Comparison of ENCODE assay signal across 12 cellular contexts in the genomic region with DNA sequence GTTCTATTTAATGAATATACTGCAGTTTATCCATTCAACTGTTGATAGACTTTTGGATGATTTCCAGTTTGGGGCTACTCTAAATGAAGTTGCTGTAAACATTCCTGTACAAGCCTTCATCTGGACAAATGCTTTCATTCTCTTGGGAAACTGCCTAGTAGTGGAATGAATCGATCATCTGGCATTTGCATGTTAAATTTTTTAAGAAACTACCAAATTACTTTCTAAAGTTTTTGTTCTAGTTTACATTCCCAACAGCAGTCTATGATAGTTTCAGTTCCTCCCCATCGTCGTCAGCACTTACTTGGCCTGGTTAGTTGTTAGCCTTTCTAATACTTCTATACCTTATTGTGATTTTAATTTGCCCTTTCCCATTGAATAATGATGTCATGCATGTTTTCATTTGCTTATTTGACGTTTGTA.
DNase-seq lines count a peak whose midpoint lies in the region; ATAC-seq and TF ChIP-seq lines count a peak whose summit lies in the region.
"Had no signal": no experiment of that assay in that cellular context is flagged by ENCODE, and none has a peak within 500 bp of the region (broad histone marks: within the 10 kb centered on the region; RNA-seq: fewer than 3 reads in every experiment).

No MANE protein-coding gene starts in this region.

- no peak for TF ChIP-seq CTCF in activated CD8-positive, alpha-beta T cell treated with anti-CD3 and anti-CD28 coated beads for 36 hours (IDR thresholded peaks at IDR 0.05)

- H3K4me1 Mint-ChIP-seq in activated CD8-positive, alpha-beta T cell treated with anti-CD3 and anti-CD28 coated beads for 36 hours (ENCODE audit: low read depth), result no peaks in the 10 kb centered on the region
- H3K4me1 Mint-ChIP-seq: immature natural killer cell had no signal

- H3K36me3 Mint-ChIP-seq in activated CD8-positive, alpha-beta T cell treated with anti-CD3 and anti-CD28 coated beads for 36 hours (ENCODE audit: low read depth), result peaks cover 8% of the 10 kb centered on the region

- intact Hi-C loops in activated CD8-positive, alpha-beta T cell treated with anti-CD3 and anti-CD28 coated beads for 36 hours (cut with micrococcal nuclease), result no loop called here

- DNase-seq in M059J (ENCODE audit: low read depth) (peak; percentile 14), iris pigment epithelial cell (ENCODE audit: low read depth) (peak; percentile 86), NCI-H774 (lab: John Stamatoyannopoulos, UW) (no peak), ureter (ENCODE audit: low spot score) (no peak), NK-92 (lab: John Stamatoyannopoulos, UW; ENCODE audit: unreplicated experiment) (no peak)
- DNase-seq in activated CD8-positive, alpha-beta T cell treated with anti-CD3 and anti-CD28 coated beads for 36 hours, result no peak
- DNase-seq: Caco-2, immature natural killer cell, Kasumi-1, NCI-H524 treated with DMSO at 0.1 percent for 48 hours had no signal

- no peaks in the 10 kb centered on the region for H3K27me3 Mint-ChIP-seq in activated CD8-positive, alpha-beta T cell treated with anti-CD3 and anti-CD28 coated beads for 36 hours

- CTCF ChIA-PET in activated CD8-positive, alpha-beta T cell treated with anti-CD3 and anti-CD28 coated beads for 36 hours (lab: Charles Lee), result no interaction called here

- POLR2A ChIA-PET in activated CD8-positive, alpha-beta T cell treated with anti-CD3 and anti-CD28 coated beads for 36 hours (lab: Charles Lee), result no interaction called here

- no peak overlapping the region for H3K27ac Mint-ChIP-seq in activated CD8-positive, alpha-beta T cell treated with anti-CD3 and anti-CD28 coated beads for 36 hours
- H3K27ac Mint-ChIP-seq: immature natural killer cell had no signal

- H3K4me3 Mint-ChIP-seq in activated CD8-positive, alpha-beta T cell treated with anti-CD3 and anti-CD28 coated beads for 36 hours, result no peak overlapping the region
- H3K4me3 Mint-ChIP-seq: immature natural killer cell had no signal

- ATAC-seq in GM18505 (IDR thresholded peaks at IDR 0.05; ENCODE audit: unreplicated experiment) (peak; percentile 81), GM21619 (IDR thresholded peaks at IDR 0.05; ENCODE audit: unreplicated experiment) (peak; percentile 81)
- no peak for ATAC-seq in activated CD8-positive, alpha-beta T cell treated with anti-CD3 and anti-CD28 coated beads for 36 hours

- TF ChIP-seq POLR2A in GM18505 (IDR thresholded peaks at IDR 0.05; ENCODE audit: borderline replicate concordance, extremely low read depth, insufficient read depth, insufficient read length), result no peak

- no peaks in the 10 kb centered on the region for H3K9me3 Mint-ChIP-seq in activated CD8-positive, alpha-beta T cell treated with anti-CD3 and anti-CD28 coated beads for 36 hours

Comparison
In these comparisons a context has a peak if more than half of its experiments do, and no peak if none do; other contexts are left out.
1. DNase-seq: peak in M059J (single experiment) and iris pigment epithelial cell (single experiment); none in NCI-H774 (single experiment), activated CD8-positive, alpha-beta T cell treated with anti-CD3 and anti-CD28 coated beads for 36 hours (single experiment), ureter (single experiment) and NK-92 (single experiment).